Comparison of ENCODE assay signal across 19 cellular contexts in the genomic region with DNA sequence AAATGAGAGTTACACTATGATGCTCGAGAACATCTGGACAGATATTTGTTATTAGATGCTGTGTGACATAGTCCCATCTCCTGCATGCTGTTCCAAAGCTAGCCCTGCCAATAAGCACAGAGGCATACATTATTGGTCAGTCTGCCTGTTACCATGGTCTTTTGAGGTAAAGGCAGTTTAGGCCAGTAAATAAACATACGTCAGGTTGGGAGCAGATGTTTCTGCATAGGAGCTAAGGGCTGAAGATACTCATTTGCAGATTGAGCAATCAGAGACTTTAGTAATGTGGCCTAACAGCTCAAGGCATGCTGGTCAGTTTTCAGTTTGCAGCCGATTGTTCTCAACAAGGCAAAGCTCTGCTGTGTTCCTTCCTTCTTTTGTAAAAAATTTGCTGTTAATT.
A peak's percentile ranks its signal among the peaks of the same experiment; 100 is the strongest.
DNase-seq lines count a peak whose midpoint lies in the region; ATAC-seq, FAIRE-seq and TF ChIP-seq lines count a peak whose summit lies in the region.
"Had no signal": no experiment of that assay in that cellular context is flagged by ENCODE, and none has a peak within 500 bp of the region (broad histone marks: within the 10 kb centered on the region; RNA-seq: fewer than 3 reads in every experiment).

No MANE protein-coding gene starts in this region.

- no peak for FAIRE-seq in astrocyte (lab: Jason Lieb, UNC)

- no peak overlapping the region for H3K4me3 ChIP-seq in astrocyte (ENCODE audit: insufficient read depth, low read depth, low read length)
- H3K4me3 ChIP-seq in right cardiac atrium (ENCODE audit: low read length), result no peak overlapping the region
- H3K4me3 ChIP-seq in skeletal muscle satellite cell (ENCODE audit: low read length), result no peak overlapping the region

- H3K36me3 ChIP-seq in astrocyte (ENCODE audit: insufficient read depth, low read length) (no peaks in the 10 kb centered on the region), skeletal muscle satellite cell (ENCODE audit: insufficient read depth, low read length) (no peaks in the 10 kb centered on the region)

- H3K36me3 Mint-ChIP-seq in astrocyte (ENCODE audit: low read depth, unreplicated experiment), result no peaks in the 10 kb centered on the region
- H3K36me3 Mint-ChIP-seq: naive thymus-derived CD4-positive, alpha-beta T cell had no signal

- no peak overlapping the region for H2AFZ ChIP-seq in astrocyte (ENCODE audit: low read depth, low read length)

- 62% methylated on average over 3 of the region's 3 CpGs for WGBS in right cardiac atrium

- no peak overlapping the region for H3K27ac Mint-ChIP-seq in astrocyte (ENCODE audit: unreplicated experiment)
- H3K27ac Mint-ChIP-seq: activated T-helper 17 cell treated with anti-CD3 and anti-CD28 coated beads, Interleukin-2, amount 50 U/mL, for 72 hours; naive thymus-derived CD4-positive, alpha-beta T cell; stimulated activated naive CD8-positive, alpha-beta T cell treated with anti-CD3 and anti-CD28 coated beads, Interleukin-15, amount 100 ng/mL, for 72 hours had no signal

- H3K9me3 Mint-ChIP-seq in astrocyte (ENCODE audit: unreplicated experiment), result no peaks in the 10 kb centered on the region
- H3K9me3 Mint-ChIP-seq: activated T-helper 17 cell treated with anti-CD3 and anti-CD28 coated beads, Interleukin-2, amount 50 U/mL, for 72 hours; stimulated activated naive CD8-positive, alpha-beta T cell treated with anti-CD3 and anti-CD28 coated beads, Interleukin-15, amount 100 ng/mL, for 72 hours had no signal

- intact Hi-C loops in right cardiac atrium (cut with DNase I), result no loop called here

- peaks cover 5% of the 10 kb centered on the region for H3K4me1 Mint-ChIP-seq in astrocyte (ENCODE audit: low read depth, unreplicated experiment)
- H3K4me1 Mint-ChIP-seq: activated T-helper 17 cell treated with anti-CD3 and anti-CD28 coated beads, Interleukin-2, amount 50 U/mL, for 72 hours; stimulated activated naive CD8-positive, alpha-beta T cell treated with anti-CD3 and anti-CD28 coated beads, Interleukin-15, amount 100 ng/mL, for 72 hours had no signal

- no peak overlapping the region for H3K4me3 Mint-ChIP-seq in astrocyte (ENCODE audit: unreplicated experiment)
- H3K4me3 Mint-ChIP-seq: activated T-helper 17 cell treated with anti-CD3 and anti-CD28 coated beads, Interleukin-2, amount 50 U/mL, for 72 hours; naive thymus-derived CD4-positive, alpha-beta T cell; stimulated activated naive CD8-positive, alpha-beta T cell treated with anti-CD3 and anti-CD28 coated beads, Interleukin-15, amount 100 ng/mL, for 72 hours had no signal

- DNase-seq in NCI-H524 (lab: John Stamatoyannopoulos, UW) (peak; percentile 9 to 43), NCI-H524 treated with DMSO at 0.1 percent for 48 hours (lab: John Stamatoyannopoulos, UW) (no peak), astrocyte (ENCODE audit: low read depth) (peak; percentile 78), right cardiac atrium (no peak), NCI-H146 treated with DMSO at 0.1 percent for 48 hours (lab: John Stamatoyannopoulos, UW; ENCODE audit: unreplicated experiment) (no peak), middle frontal gyrus (ENCODE audit: extremely low spot score, low spot score) (no peak)
- DNase-seq: activated CD4-positive, alpha-beta T cell treated with anti-CD3 and anti-CD28 coated beads, Interleukin-2, amount 50 U/mL, for 4 hours; effector memory CD4-positive, alpha-beta T cell; H7; islet precursor cell; KG1; naive thymus-derived CD4-positive, alpha-beta T cell; NCI-H1694 treated with DMSO at 0.1 percent for 48 hours; SIG-M5; stimulated activated naive CD8-positive, alpha-beta T cell treated with anti-CD3 and anti-CD28 coated beads, Interleukin-15, amount 100 ng/mL, for 72 hours had no signal

- H3K27me3 ChIP-seq in astrocyte (ENCODE audit: insufficient read depth, low read length) (no peaks in the 10 kb centered on the region), right cardiac atrium (ENCODE audit: control insufficient read depth, insufficient read depth) (no peaks in the 10 kb centered on the region), skeletal muscle satellite cell (ENCODE audit: control insufficient read depth, insufficient read depth, low read length) (no peaks in the 10 kb centered on the region)

- H3K4me1 ChIP-seq in astrocyte (ENCODE audit: insufficient read depth, low read length) (peaks cover 12% of the 10 kb centered on the region), right cardiac atrium (ENCODE audit: control insufficient read depth, insufficient read depth, low read length) (peaks cover 15% of the 10 kb centered on the region), skeletal muscle satellite cell (ENCODE audit: control insufficient read depth, insufficient read depth, low read length) (peaks cover 74% of the 10 kb centered on the region)

- ATAC-seq in right cardiac atrium (no peak), GM21423 (IDR thresholded peaks at IDR 0.05; ENCODE audit: unreplicated experiment) (no peak)
- ATAC-seq: activated T-helper 17 cell treated with anti-CD3 and anti-CD28 coated beads, Interleukin-2, amount 50 U/mL, for 72 hours; stimulated activated naive CD8-positive, alpha-beta T cell treated with anti-CD3 and anti-CD28 coated beads, Interleukin-15, amount 100 ng/mL, for 72 hours had no signal

- no peaks in the 10 kb centered on the region for H4K20me1 ChIP-seq in astrocyte (ENCODE audit: insufficient read depth, low read length)

- no peaks in the 10 kb centered on the region for H3K9me3 ChIP-seq in astrocyte (ENCODE audit: insufficient read depth, low read depth, low read length)
- H3K9me3 ChIP-seq in right cardiac atrium (ENCODE audit: control insufficient read depth, low read length), result no peaks in the 10 kb centered on the region
- H3K9me3 ChIP-seq in skeletal muscle satellite cell (replicated peaks; ENCODE audit: low read length), result no peaks in the 10 kb centered on the region

- no peak overlapping the region for H3K4me2 ChIP-seq in astrocyte (ENCODE audit: low read length)
- peak overlapping the region; percentile 1 for H3K4me2 ChIP-seq in skeletal muscle satellite cell (ENCODE audit: low read length)

- H3K9ac ChIP-seq in astrocyte (ENCODE audit: low read length) (no peak overlapping the region), skeletal muscle satellite cell (ENCODE audit: low read depth, low read length) (no peak overlapping the region)

- no peak for TF ChIP-seq CTCF in astrocyte (IDR thresholded peaks at IDR 0.05; ENCODE audit: insufficient read depth, low read depth, low read length)

- no peak overlapping the region for H3K27ac ChIP-seq in astrocyte (ENCODE audit: low read depth, low read length)
- H3K27ac ChIP-seq in right cardiac atrium (ENCODE audit: low read length), result peak overlapping the region; percentile 37
- H3K27ac ChIP-seq: 22Rv1 had no signal

- peaks cover 7% of the 10 kb centered on the region for H3K27me3 Mint-ChIP-seq in astrocyte (ENCODE audit: low read depth, unreplicated experiment)
- H3K27me3 Mint-ChIP-seq: stimulated activated naive CD8-positive, alpha-beta T cell treated with anti-CD3 and anti-CD28 coated beads, Interleukin-15, amount 100 ng/mL, for 72 hours had no signal

- H3K79me2 ChIP-seq in astrocyte (ENCODE audit: insufficient read depth, low read length), result no peaks in the 10 kb centered on the region

Comparison
In these comparisons a context has a peak if more than half of its experiments do, and no peak if none do; other contexts are left out.
1. DNase-seq: peak in NCI-H524 (2 of 2) and astrocyte (single experiment); none in NCI-H524 treated with DMSO at 0.1 percent for 48 hours (single experiment), right cardiac atrium (0 of 3), NCI-H146 treated with DMSO at 0.1 percent for 48 hours (single experiment) and middle frontal gyrus (single experiment).